ENCODE assay signal across 17 cellular contexts in the genomic region with DNA sequence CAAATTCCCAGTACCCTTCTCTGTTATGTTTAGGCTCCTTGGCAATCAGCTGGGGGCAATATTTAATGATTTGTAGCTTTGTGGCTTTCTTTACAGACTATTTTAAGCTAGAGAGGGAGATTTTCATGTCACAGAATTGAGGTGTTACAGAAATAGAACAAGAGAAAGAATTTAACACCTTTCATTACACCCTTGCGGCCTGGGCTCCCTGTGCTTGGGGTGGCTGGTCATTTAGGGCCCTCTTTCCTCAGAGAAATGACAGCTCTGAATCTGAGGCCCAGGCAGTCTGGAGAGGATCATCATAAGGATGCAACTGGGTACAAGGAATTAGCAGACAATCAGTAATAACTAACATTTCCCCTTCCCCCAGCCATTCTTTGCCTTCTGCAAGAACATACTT.
DNase-seq lines count a peak whose midpoint lies in the region; ATAC-seq and TF ChIP-seq lines count a peak whose summit lies in the region.
"Had no signal": no experiment of that assay in that cellular context is flagged by ENCODE, and none has a peak within 500 bp of the region (broad histone marks: within the 10 kb centered on the region; RNA-seq: fewer than 3 reads in every experiment).

No MANE protein-coding gene starts in this region.

- H3K4me3 Mint-ChIP-seq in endodermal cell (no peak overlapping the region), nephron progenitor cell (no peak overlapping the region), MCF 10A (ENCODE audit: unreplicated experiment) (no peak overlapping the region)
- H3K4me3 Mint-ChIP-seq: CD4-positive, alpha-beta memory T cell; HFFc6 had no signal

- intact Hi-C loops in right cardiac atrium (cut with DNase I), result no loop called here
- intact Hi-C loops in cardiac septum (cut with DNase I), result no loop called here
- intact Hi-C loops in MCF 10A (cut with micrococcal nuclease), result no loop called here

- H3K9ac ChIP-seq in endodermal cell (ENCODE audit: extremely low read depth, low read length, poor library complexity, severe bottlenecking), result no peak overlapping the region

- H3K27ac ChIP-seq in right cardiac atrium (ENCODE audit: low read length) (peak overlapping the region; percentile 37), endodermal cell (ENCODE audit: low read depth, low read length) (no peak overlapping the region)

- ATAC-seq in right cardiac atrium (no peak), GM19324 (IDR thresholded peaks at IDR 0.05; ENCODE audit: low FRiP score, unreplicated experiment) (no peak), HG02938 (IDR thresholded peaks at IDR 0.05; ENCODE audit: unreplicated experiment) (no peak)

- CTCF ChIA-PET in MCF 10A (lab: Yijun Ruan, JAX), result interaction anchor here (0.5 to 0.6 kb wide), 2 partner anchors 50 to 1576 kb away, joined by 3 read pairs; no protein-coding TSS in a partner anchor

- H3K9me3 ChIP-seq in right cardiac atrium (ENCODE audit: control insufficient read depth, low read length) (no peaks in the 10 kb centered on the region), endodermal cell (ENCODE audit: control insufficient read depth, low read length) (peaks cover 12% of the 10 kb centered on the region)

- H3K4me3 ChIP-seq in right cardiac atrium (ENCODE audit: low read length) (no peak overlapping the region), endodermal cell (ENCODE audit: low read length) (no peak overlapping the region)
- H3K4me3 ChIP-seq: HAP-1 had no signal

- peaks cover 14% of the 10 kb centered on the region for H3K9me3 Mint-ChIP-seq in endodermal cell
- peaks cover 4% of the 10 kb centered on the region for H3K9me3 Mint-ChIP-seq in nephron progenitor cell
- no peaks in the 10 kb centered on the region for H3K9me3 Mint-ChIP-seq in MCF 10A (ENCODE audit: unreplicated experiment)
- H3K9me3 Mint-ChIP-seq: HFFc6 had no signal

- H3K36me3 ChIP-seq in endodermal cell (ENCODE audit: control insufficient read depth, insufficient read depth, low read length), result no peaks in the 10 kb centered on the region
- H3K36me3 ChIP-seq: HAP-1 had no signal

- H3K36me3 Mint-ChIP-seq in endodermal cell (ENCODE audit: low read depth) (no peaks in the 10 kb centered on the region), nephron progenitor cell (ENCODE audit: low read depth) (no peaks in the 10 kb centered on the region), MCF 10A (ENCODE audit: insufficient read depth, unreplicated experiment) (no peaks in the 10 kb centered on the region)
- H3K36me3 Mint-ChIP-seq: CD4-positive, alpha-beta memory T cell had no signal

- no peak for DNase-seq in right cardiac atrium
- no peak for DNase-seq in cardiac septum (ENCODE audit: low spot score)
- DNase-seq in endodermal cell, result no peak
- DNase-seq in nephron progenitor cell, result no peak
- no peak for DNase-seq in MCF 10A (ENCODE audit: unreplicated experiment)
- DNase-seq: C1 segment of cervical spinal cord; Calu3; CD4-positive, alpha-beta memory T cell; COR-L47; DMS53; DMS79 treated with DMSO at 0.1 percent for 48 hours; GF-D8; GOT3; HFFc6 had no signal

- no peak for TF ChIP-seq CTCF in endodermal cell (conservative IDR thresholded peaks at IDR 0.05)
- TF ChIP-seq CTCF in nephron progenitor cell (IDR thresholded peaks at IDR 0.05), result no peak
- no peak for TF ChIP-seq CTCF in MCF 10A (IDR thresholded peaks at IDR 0.05; ENCODE audit: unreplicated experiment)

- H3K27ac Mint-ChIP-seq in endodermal cell (peak overlapping the region; percentile 18), nephron progenitor cell (peak overlapping the region; percentile 3), MCF 10A (ENCODE audit: low read depth, unreplicated experiment) (no peak overlapping the region)
- H3K27ac Mint-ChIP-seq: CD4-positive, alpha-beta memory T cell; HFFc6 had no signal

- no TSS peak for BruUV-seq in MCF 10A (replicated peaks; lab: Mats Ljungman, UMichigan)

- H3K4me1 ChIP-seq in right cardiac atrium (ENCODE audit: control insufficient read depth, insufficient read depth, low read length) (peaks cover 2% of the 10 kb centered on the region), endodermal cell (ENCODE audit: control insufficient read depth, insufficient read depth, low read length) (peaks cover 4% of the 10 kb centered on the region)

- 77% methylated on average over 1 of the region's 1 CpG for WGBS in right cardiac atrium
- WGBS in endodermal cell (ENCODE audit: insufficient coverage in 1 of 2, insufficient read length in 1 of 2), 2 experiments, result 90% methylated on average over 1 of the region's 1 CpG; no CpG with 5 or more reads in 1 of the 2 experiments

- POLR2A ChIA-PET in MCF 10A (lab: Yijun Ruan, JAX), result no interaction called here

- H3K27me3 ChIP-seq in right cardiac atrium (ENCODE audit: control insufficient read depth, insufficient read depth) (no peaks in the 10 kb centered on the region), endodermal cell (ENCODE audit: control insufficient read depth, insufficient read depth, low read length, poor library complexity, severe bottlenecking) (no peaks in the 10 kb centered on the region)

- H3K27me3 Mint-ChIP-seq in endodermal cell (ENCODE audit: insufficient read depth) (no peaks in the 10 kb centered on the region), nephron progenitor cell (ENCODE audit: low read depth, poor library complexity) (no peaks in the 10 kb centered on the region), MCF 10A (ENCODE audit: insufficient read depth, unreplicated experiment) (no peaks in the 10 kb centered on the region)

- H3K4me1 Mint-ChIP-seq in endodermal cell (peaks cover 28% of the 10 kb centered on the region), nephron progenitor cell (peaks cover 5% of the 10 kb centered on the region), MCF 10A (ENCODE audit: insufficient read depth, unreplicated experiment) (no peaks in the 10 kb centered on the region)
- H3K4me1 Mint-ChIP-seq: CD4-positive, alpha-beta memory T cell had no signal
